In the genomic region with DNA sequence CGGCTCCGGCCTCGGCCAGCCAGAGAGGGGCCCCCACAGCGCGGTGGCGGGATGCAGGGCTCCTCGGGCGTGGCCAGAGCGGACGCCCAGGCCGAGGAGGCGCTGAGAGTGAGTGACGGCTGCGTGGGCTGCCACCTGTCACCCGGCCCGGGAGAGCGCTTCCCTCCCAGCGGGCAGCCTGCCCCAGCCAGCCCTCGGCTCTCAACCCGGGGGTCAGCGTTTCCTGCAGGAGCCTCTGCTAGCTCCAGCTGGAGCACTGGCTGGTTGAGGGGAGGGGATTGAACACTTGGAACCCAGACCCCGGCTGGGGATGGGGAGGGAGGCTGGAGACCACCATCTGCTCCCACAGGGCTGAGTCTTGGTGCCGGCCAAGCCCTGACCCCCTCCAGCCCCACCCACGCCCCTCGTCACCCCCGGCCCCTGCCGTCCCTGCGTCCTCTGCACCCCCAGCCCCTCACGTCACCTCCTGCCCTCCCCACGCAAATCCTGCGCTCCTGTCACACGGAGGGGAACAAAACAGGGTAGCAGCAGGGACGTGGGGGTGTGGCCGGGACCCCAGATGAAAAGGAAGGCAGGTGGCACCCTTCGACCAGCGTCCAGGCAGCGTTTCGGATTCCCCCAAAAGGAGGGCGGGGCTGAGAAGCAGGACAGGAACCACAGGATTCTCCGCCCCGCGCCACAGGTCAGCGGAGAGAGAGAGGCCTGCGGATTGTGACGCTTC, we compare ENCODE assay signal across 9 cellular contexts.
DNase-seq lines count a peak whose midpoint lies in the region; ATAC-seq and TF ChIP-seq lines count a peak whose summit lies in the region.
"Had no signal": no experiment of that assay in that cellular context is flagged by ENCODE, and none has a peak within 500 bp of the region (broad histone marks: within the 10 kb centered on the region; RNA-seq: fewer than 3 reads in every experiment).

No MANE protein-coding gene starts in this region.

- intact Hi-C loops in esophagus squamous epithelium (cut with DNase I) (no loop called here), sigmoid colon (cut with DNase I) (no loop called here)

- H3K4me1 ChIP-seq in esophagus squamous epithelium (peaks cover 0 to 15% (median 4%) of the 10 kb centered on the region in 3 donors), sigmoid colon (peaks cover 0 to 17% (median 10%) of the 10 kb centered on the region in 4 donors), Karpas-422 (ENCODE audit: low read length) (peaks cover 8% of the 10 kb centered on the region)

- H3K79me2 ChIP-seq in Karpas-422 (ENCODE audit: low read length) = no peaks in the 10 kb centered on the region

- TF ChIP-seq CTCF in WERI-Rb-1 (IDR thresholded peaks at IDR 0.05; ENCODE audit: low read depth, low read length) = no peak
- TF ChIP-seq CTCF in esophagus squamous epithelium (IDR thresholded peaks at IDR 0.05) = no peak
- TF ChIP-seq CTCF in sigmoid colon (IDR thresholded peaks at IDR 0.05) = no peak

- ATAC-seq in HG02885 (IDR thresholded peaks at IDR 0.05; ENCODE audit: poor library complexity, unreplicated experiment) (no peak), HG03175 (IDR thresholded peaks at IDR 0.05; ENCODE audit: unreplicated experiment) (no peak)

- peaks cover 7% of the 10 kb centered on the region for H3K9me3 ChIP-seq in WERI-Rb-1 (ENCODE audit: severe bottlenecking)
- no peaks in the 10 kb centered on the region for H3K9me3 ChIP-seq in esophagus squamous epithelium
- no peaks in the 10 kb centered on the region for H3K9me3 ChIP-seq in sigmoid colon
- H3K9me3 ChIP-seq in Karpas-422 (ENCODE audit: low read length) = no peaks in the 10 kb centered on the region

- H3K9me2 ChIP-seq in Karpas-422 (replicated peaks; ENCODE audit: insufficient read depth, low read length) = no peaks in the 10 kb centered on the region

- H3K4me2 ChIP-seq in Karpas-422 (ENCODE audit: low read depth, low read length, poor library complexity, severe bottlenecking) = no peak overlapping the region

- H3K4me3 ChIP-seq in GM08714 (ENCODE audit: low read length) = peak overlapping the region; percentile 13; the same call in 1 of the 2 replicates
- H3K4me3 ChIP-seq in WERI-Rb-1 (ENCODE audit: low read depth, low read length) = peak overlapping the region; percentile 39
- H3K4me3 ChIP-seq in esophagus squamous epithelium = peak overlapping the region in 3 of 4 donors; percentile 20 to 63 (median 39)
- peak overlapping the region in 3 of 4 donors; percentile 21 to 32 (median 25) for H3K4me3 ChIP-seq in sigmoid colon
- no peak overlapping the region for H3K4me3 ChIP-seq in Karpas-422 (ENCODE audit: low read length)

- no peak for TF ChIP-seq EP300 in sigmoid colon (IDR thresholded peaks at IDR 0.05)

- H4K20me1 ChIP-seq in Karpas-422 (ENCODE audit: insufficient read depth, low read depth, low read length) = no peaks in the 10 kb centered on the region

- no peak overlapping the region for H3K9ac ChIP-seq in Karpas-422 (ENCODE audit: low read length)

- H3K27ac ChIP-seq in WERI-Rb-1 (no peak overlapping the region), esophagus squamous epithelium (peak overlapping the region in 1 of 4 donors; percentile 34), sigmoid colon (no peak overlapping the region), Karpas-422 (ENCODE audit: low read length) (no peak overlapping the region)
- H3K27ac ChIP-seq: tibial nerve had no signal

- no peak for TF ChIP-seq POLR2A in esophagus squamous epithelium (IDR thresholded peaks at IDR 0.05)
- no peak for TF ChIP-seq POLR2A in sigmoid colon (IDR thresholded peaks at IDR 0.05)

- H3K27me3 ChIP-seq in WERI-Rb-1 (ENCODE audit: insufficient read depth, low read depth, severe bottlenecking) (peaks cover 11% of the 10 kb centered on the region), esophagus squamous epithelium (peaks cover 6 to 75% (median 11%) of the 10 kb centered on the region in 4 donors), sigmoid colon (peaks cover 12 to 85% (median 62%) of the 10 kb centered on the region in 3 donors), Karpas-422 (ENCODE audit: low read length) (no peaks in the 10 kb centered on the region)

- H3K36me3 ChIP-seq in WERI-Rb-1 = no peaks in the 10 kb centered on the region
- no peaks in the 10 kb centered on the region for H3K36me3 ChIP-seq in esophagus squamous epithelium
- H3K36me3 ChIP-seq in sigmoid colon = no peaks in the 10 kb centered on the region
- H3K36me3 ChIP-seq in Karpas-422 (ENCODE audit: insufficient read depth, low read length) = no peaks in the 10 kb centered on the region
- H3K36me3 ChIP-seq: tibial nerve had no signal

- peak; percentile 68 for DNase-seq in WERI-Rb-1
- DNase-seq in esophagus squamous epithelium (lab: John Stamatoyannopoulos, UW) = no peak
- peak; percentile 56 for DNase-seq in sigmoid colon
- no peak for DNase-seq in Karpas-422
- DNase-seq in NCI-H1930 (lab: John Stamatoyannopoulos, UW) = no peak

- H2AFZ ChIP-seq in Karpas-422 (ENCODE audit: low read length) = no peak overlapping the region

- 3 to 5% methylated on average over 7 to 14 of the region's 45 CpGs for WGBS in esophagus squamous epithelium, 2 donors
- 4 to 7% methylated on average over 45 of the region's 45 CpGs for WGBS in sigmoid colon, 2 donors

Comparison
In these comparisons a context has a peak if more than half of its experiments do, and no peak if none do; other contexts are left out.
1. DNase-seq: peak in WERI-Rb-1 (single experiment) and sigmoid colon (single experiment); none in esophagus squamous epithelium (single experiment), Karpas-422 (single experiment) and NCI-H1930 (0 of 2).